ENCODE assay signal across 1 cellular context in genomic region chr13:113437408-113438010, GRCh38.
A peak's percentile ranks its signal among the peaks of the same experiment; 100 is the strongest.
TF ChIP-seq lines count a peak whose summit lies in the region.

No MANE protein-coding gene starts in this region.

TF ChIP-seq in HepG2, 621 proteins besides CTCF, POLR2A, EP300 and RAD21 (continued from another document and continues in another):
- TF ChIP-seq HNF1A (IDR thresholded peaks at IDR 0.05; ENCODE audit: low read depth) (peak; percentile 30; the same call in 1 of the 2 replicates), HNF1A (CRISPR knock-in tag; IDR thresholded peaks at IDR 0.05; ENCODE audit: borderline replicate concordance) (peak; percentile 39; the same call in 1 of the 2 replicates), NR1H2 (CRISPR knock-in tag; IDR thresholded peaks at IDR 0.05; ENCODE audit: borderline replicate concordance, low read depth) (no peak; the same call in 1 of the 2 replicates), ZSCAN5A (CRISPR knock-in tag; IDR thresholded peaks at IDR 0.05; ENCODE audit: borderline replicate concordance) (peak; percentile 38; the same call in 1 of the 2 replicates), YY1 (IDR thresholded peaks at IDR 0.05; ENCODE audit: insufficient read depth, insufficient replicate concordance, low read depth, low read length) (peak; percentile 50), ZNF501 (CRISPR knock-in tag; IDR thresholded peaks at IDR 0.05) (peak; percentile 62), ZNF510 (CRISPR knock-in tag; IDR thresholded peaks at IDR 0.05; ENCODE audit: low read depth) (no peak), PRMT3 (CRISPR knock-in tag; IDR thresholded peaks at IDR 0.05; ENCODE audit: borderline replicate concordance, low read depth) (no peak), HDAC2 (CRISPR knock-in tag; IDR thresholded peaks at IDR 0.05) (peak; percentile 86; the same call in 1 of the 2 replicates), ZNF264 (CRISPR knock-in tag; IDR thresholded peaks at IDR 0.05) (peak; percentile 38; the same call in 1 of the 2 replicates), ZNF18 (CRISPR knock-in tag; IDR thresholded peaks at IDR 0.05; ENCODE audit: insufficient replicate concordance) (no peak), ARID4A (CRISPR knock-in tag; IDR thresholded peaks at IDR 0.05; ENCODE audit: borderline replicate concordance) (peak; percentile 65; the same call in 1 of the 2 replicates), ZNF343 (CRISPR knock-in tag; IDR thresholded peaks at IDR 0.05) (no peak), ZNF740 (CRISPR knock-in tag; IDR thresholded peaks at IDR 0.05) (no peak), ZNF614 (CRISPR knock-in tag; IDR thresholded peaks at IDR 0.05; ENCODE audit: borderline replicate concordance) (peak; percentile 28; the same call in 1 of the 2 replicates), HNRNPK (IDR thresholded peaks at IDR 0.05; ENCODE audit: low read depth, low read length, poor library complexity, severe bottlenecking) (no peak), ZBTB40 (IDR thresholded peaks at IDR 0.05) (no peak), ZBTB40 (CRISPR knock-in tag; IDR thresholded peaks at IDR 0.05) (0 out of 2 replicates have a peak, but pooled peaks have one; percentile 23), HDAC1 (CRISPR knock-in tag; IDR thresholded peaks at IDR 0.05) (peak; percentile 30; the same call in 1 of the 2 replicates), USF2 (IDR thresholded peaks at IDR 0.05; ENCODE audit: low read depth, low read length) (peak; percentile 52; the same call in 1 of the 2 replicates), USF2 (CRISPR knock-in tag; IDR thresholded peaks at IDR 0.05; ENCODE audit: borderline replicate concordance) (peak; percentile 89; the same call in 1 of the 2 replicates), ZNF564 (CRISPR knock-in tag; IDR thresholded peaks at IDR 0.05) (no peak), ZFP1 (CRISPR knock-in tag; IDR thresholded peaks at IDR 0.05) (0 out of 2 replicates have a peak, but pooled peaks have one; percentile 57), BRD4 (CRISPR knock-in tag; IDR thresholded peaks at IDR 0.05) (peak; percentile 80; the same call in 1 of the 2 replicates), BRF2 (CRISPR knock-in tag; IDR thresholded peaks at IDR 0.05) (0 out of 2 replicates have a peak, but pooled peaks have one; percentile 58)
